In the genomic region with DNA sequence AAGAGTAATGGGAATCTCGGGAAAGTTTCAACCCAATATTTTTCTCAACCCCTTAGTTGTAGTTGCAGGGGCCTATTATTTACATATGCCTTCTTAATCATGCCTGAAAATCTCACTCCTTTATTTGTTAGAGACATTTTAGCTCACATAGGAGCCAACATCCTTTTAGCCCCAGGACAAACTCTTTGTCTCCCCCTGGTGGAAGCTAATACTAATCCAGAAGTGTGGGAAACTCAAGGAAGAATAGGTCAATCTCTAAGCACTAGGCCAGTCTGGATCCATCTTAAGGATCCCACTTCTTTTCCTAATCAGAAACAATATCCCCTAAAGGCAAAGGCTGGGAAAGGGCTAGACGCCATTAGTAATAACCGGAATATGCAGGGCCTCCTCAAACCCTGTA, we compare ENCODE assay signal across 16 cellular contexts.
DNase-seq lines count a peak whose midpoint lies in the region; ATAC-seq and TF ChIP-seq lines count a peak whose summit lies in the region.
"Had no signal": no experiment of that assay in that cellular context is flagged by ENCODE, and none has a peak within 500 bp of the region (broad histone marks: within the 10 kb centered on the region; RNA-seq: fewer than 3 reads in every experiment).

No MANE protein-coding gene starts in this region.

- no peaks in the 10 kb centered on the region for H3F3A ChIP-seq in MM.1S (ENCODE audit: insufficient read depth, low read length)

- no peak overlapping the region for H3K9ac ChIP-seq in MM.1S (ENCODE audit: low read length)

- H3K27ac ChIP-seq in 22Rv1 (no peak overlapping the region), MM.1S (ENCODE audit: low read length) (no peak overlapping the region)
- H3K27ac ChIP-seq: thyroid gland had no signal

- no peaks in the 10 kb centered on the region for H3K79me2 ChIP-seq in MM.1S (ENCODE audit: low read length)

- H3K4me3 ChIP-seq in MM.1S (ENCODE audit: low read length) (no peak overlapping the region), choroid plexus epithelial cell (ENCODE audit: low read depth, low read length) (no peak overlapping the region)
- H3K4me3 ChIP-seq: thyroid gland had no signal

- ATAC-seq in HG03521 (IDR thresholded peaks at IDR 0.05; ENCODE audit: unreplicated experiment) (no peak), left lobe of liver (no peak), GM21381 (IDR thresholded peaks at IDR 0.05; ENCODE audit: unreplicated experiment) (no peak)
- ATAC-seq: Right ventricle myocardium inferior had no signal

- H3K36me3 ChIP-seq in MM.1S (replicated peaks; ENCODE audit: insufficient read depth, low read length), result no peaks in the 10 kb centered on the region
- H3K36me3 ChIP-seq: thyroid gland had no signal

- DNase-seq in ELR (ENCODE audit: low read depth) (peak; percentile 27), MM.1S (peak; percentile 41), choroid plexus epithelial cell (ENCODE audit: low read depth) (no peak), left lobe of liver (ENCODE audit: low spot score) (no peak), NCI-H1092 treated with DMSO at 0.1 percent for 48 hours (lab: John Stamatoyannopoulos, UW) (no peak)
- DNase-seq: activated CD8-positive, alpha-beta memory T cell treated with anti-CD3 and anti-CD28 coated beads for 24 hours; activated gamma-delta T cell; head of caudate nucleus; NCI-H146; NCI-H524; stimulated activated CD4-positive, alpha-beta T cell treated with anti-CD3 and anti-CD28 coated beads, Interleukin-1b, Interleukin-23, amount 100 ng/mL, for 48 hours; thyroid gland had no signal

- no peaks in the 10 kb centered on the region for H4K20me1 ChIP-seq in MM.1S (ENCODE audit: insufficient read depth, low read length)

- H3K4me2 ChIP-seq in MM.1S (ENCODE audit: low read depth, low read length), result no peak overlapping the region

- no peaks in the 10 kb centered on the region for H3K4me1 ChIP-seq in MM.1S (ENCODE audit: low read length)
- H3K4me1 ChIP-seq: thyroid gland had no signal

- no peaks in the 10 kb centered on the region for H3K9me2 ChIP-seq in MM.1S (replicated peaks; ENCODE audit: insufficient read depth, low read length)

- no peaks in the 10 kb centered on the region for H3K27me3 ChIP-seq in MM.1S (replicated peaks; ENCODE audit: insufficient read depth, low read length)
- H3K27me3 ChIP-seq: thyroid gland had no signal

- TF ChIP-seq CTCF in 22Rv1 (IDR thresholded peaks at IDR 0.05) (peak; percentile 31; the same call in 1 of the 2 replicates), MM.1S (IDR thresholded peaks at IDR 0.05; ENCODE audit: low read length) (peak; percentile 62), choroid plexus epithelial cell (conservative IDR thresholded peaks at IDR 0.05; ENCODE audit: low read depth, low read length) (peak; percentile 2)

- no peak overlapping the region for H2AFZ ChIP-seq in MM.1S (ENCODE audit: low read length)

- H3K9me3 ChIP-seq in MM.1S (replicated peaks; ENCODE audit: insufficient read depth, low read length), result no peaks in the 10 kb centered on the region
- H3K9me3 ChIP-seq: thyroid gland had no signal

Comparison
In these comparisons a context has a peak if more than half of its experiments do, and no peak if none do; other contexts are left out.
1. CTCF ChIP-seq: peak in every context shown above with its lines; median percentile 62 in MM.1S; 31 in 22Rv1; 2 in choroid plexus epithelial cell.
2. DNase-seq: peak in ELR (single experiment) and MM.1S (single experiment); none in choroid plexus epithelial cell (single experiment), left lobe of liver (single experiment) and NCI-H1092 treated with DMSO at 0.1 percent for 48 hours (single experiment).